Comparison of ENCODE assay signal across 13 cellular contexts in genomic region chr1:38246955-38247952, GRCh38.
A peak's percentile ranks its signal among the peaks of the same experiment; 100 is the strongest.
DNase-seq lines count a peak whose midpoint lies in the region; TF ChIP-seq lines count a peak whose summit lies in the region.
"Had no signal": no experiment of that assay in that cellular context is flagged by ENCODE, and none has a peak within 500 bp of the region (broad histone marks: within the 10 kb centered on the region; RNA-seq: fewer than 3 reads in every experiment).

No MANE protein-coding gene starts in this region.

- peaks cover 71% of the 10 kb centered on the region for H3K27me3 Mint-ChIP-seq in type B pancreatic cell

- no peaks in the 10 kb centered on the region for H3K9me3 Mint-ChIP-seq in type B pancreatic cell
- H3K9me3 Mint-ChIP-seq: central memory CD8-positive, alpha-beta T cell; mesothelial cell of epicardium had no signal

- peaks cover 12% of the 10 kb centered on the region for H3K27me3 ChIP-seq in adrenal gland
- peaks cover 12% of the 10 kb centered on the region for H3K27me3 ChIP-seq in MM.1S (replicated peaks; ENCODE audit: insufficient read depth, low read length)

- no peaks in the 10 kb centered on the region for H4K20me1 ChIP-seq in MM.1S (ENCODE audit: insufficient read depth, low read length)

- H3K27ac ChIP-seq in adrenal gland (no peak overlapping the region), MM.1S (ENCODE audit: low read length) (no peak overlapping the region)
- H3K27ac ChIP-seq: gastrocnemius medialis, sigmoid colon had no signal

- H3K9me3 ChIP-seq in adrenal gland (replicated peaks in 1 of 3) (no peaks in the 10 kb centered on the region), MM.1S (replicated peaks; ENCODE audit: insufficient read depth, low read length) (no peaks in the 10 kb centered on the region)
- H3K9me3 ChIP-seq: gastrocnemius medialis, sigmoid colon had no signal

- no peak for TF ChIP-seq POLR2A in adrenal gland (IDR thresholded peaks at IDR 0.05)

- 57 to 67% (median 64%) methylated on average over 23 to 24 of the region's 24 CpGs for WGBS in adrenal gland, 4 donors

- no peaks in the 10 kb centered on the region for H3K36me3 Mint-ChIP-seq in type B pancreatic cell
- H3K36me3 Mint-ChIP-seq: mesothelial cell of epicardium had no signal

- no peak overlapping the region for H3K4me3 ChIP-seq in adrenal gland
- H3K4me3 ChIP-seq in MM.1S (ENCODE audit: low read length) = no peak overlapping the region
- H3K4me3 ChIP-seq: gastrocnemius medialis, sigmoid colon had no signal

- no peak overlapping the region for H3K4me2 ChIP-seq in MM.1S (ENCODE audit: low read depth, low read length)

- H3K4me1 ChIP-seq in adrenal gland (replicated peaks in 1 of 2) (no peaks in the 10 kb centered on the region), MM.1S (ENCODE audit: low read length) (no peaks in the 10 kb centered on the region)
- H3K4me1 ChIP-seq: gastrocnemius medialis had no signal

- no peaks in the 10 kb centered on the region for H3F3A ChIP-seq in MM.1S (ENCODE audit: insufficient read depth, low read length)

- TF ChIP-seq CTCF in adrenal gland (IDR thresholded peaks at IDR 0.05) = no peak
- TF ChIP-seq CTCF in type B pancreatic cell (conservative IDR thresholded peaks at IDR 0.05) = no peak
- no peak for TF ChIP-seq CTCF in MM.1S (IDR thresholded peaks at IDR 0.05; ENCODE audit: low read length)

- H3K36me3 ChIP-seq in adrenal gland (replicated peaks in 1 of 2) (no peaks in the 10 kb centered on the region), MM.1S (replicated peaks; ENCODE audit: insufficient read depth, low read length) (no peaks in the 10 kb centered on the region)
- H3K36me3 ChIP-seq: gastrocnemius medialis, sigmoid colon had no signal

- no peaks in the 10 kb centered on the region for H3K79me2 ChIP-seq in MM.1S (ENCODE audit: low read length)

- peak overlapping the region; percentile 49 for H3K4me3 Mint-ChIP-seq in type B pancreatic cell
- H3K4me3 Mint-ChIP-seq: central memory CD8-positive, alpha-beta T cell; mesothelial cell of epicardium had no signal

- intact Hi-C loops in adrenal gland (cut with DNase I) = no loop called here

- DNase-seq in HT-29 (ENCODE audit: low spot score) (peak; percentile 68), adrenal gland (peak in 5 of 7 donors; percentile 18 to 63 (median 35)), kidney glomerular epithelial cell (lab: John Stamatoyannopoulos, UW) (peak; percentile 54), type B pancreatic cell (ENCODE audit: extremely low spot score, unreplicated experiment) (no peak), MM.1S (no peak)
- DNase-seq in activated CD4-positive, alpha-beta T cell treated with anti-CD3 and anti-CD28 coated beads for 4 hours = no peak
- no peak for DNase-seq in stimulated activated CD4-positive, alpha-beta T cell treated with anti-CD3 and anti-CD28 coated beads, Interleukin-2, amount 100 ng/mL, for 24 hours
- DNase-seq: activated CD4-positive, CD25-positive, alpha-beta regulatory T cell; gastrocnemius medialis; NCI-H446; sigmoid colon had no signal

- no peak overlapping the region for H3K27ac Mint-ChIP-seq in type B pancreatic cell
- H3K27ac Mint-ChIP-seq: mesothelial cell of epicardium had no signal

- H3K9me2 ChIP-seq in MM.1S (replicated peaks; ENCODE audit: insufficient read depth, low read length) = no peaks in the 10 kb centered on the region

- no peak overlapping the region for H2AFZ ChIP-seq in MM.1S (ENCODE audit: low read length)

- H3K9ac ChIP-seq in MM.1S (ENCODE audit: low read length) = no peak overlapping the region

- peaks cover 21% of the 10 kb centered on the region for H3K4me1 Mint-ChIP-seq in type B pancreatic cell (ENCODE audit: unreplicated experiment)
- H3K4me1 Mint-ChIP-seq: central memory CD8-positive, alpha-beta T cell had no signal

Comparison
In these comparisons a context has a peak if more than half of its experiments do, and no peak if none do; other contexts are left out.
1. DNase-seq: peak in HT-29 (single experiment), adrenal gland (5 of 7) and kidney glomerular epithelial cell (single experiment); none in type B pancreatic cell (single experiment), MM.1S (single experiment), activated CD4-positive, alpha-beta T cell treated with anti-CD3 and anti-CD28 coated beads for 4 hours (0 of 2) and stimulated activated CD4-positive, alpha-beta T cell treated with anti-CD3 and anti-CD28 coated beads, Interleukin-2, amount 100 ng/mL, for 24 hours (0 of 2).